10 cellular contexts compared by ENCODE assay signal in genomic region chr12:28872654-28873268, GRCh38.
DNase-seq lines count a peak whose midpoint lies in the region; ATAC-seq, FAIRE-seq and TF ChIP-seq lines count a peak whose summit lies in the region.
"Had no signal": no experiment of that assay in that cellular context is flagged by ENCODE, and none has a peak within 500 bp of the region (broad histone marks: within the 10 kb centered on the region; RNA-seq: fewer than 3 reads in every experiment).

No MANE protein-coding gene starts in this region.

- H2AFZ ChIP-seq in Loucy (ENCODE audit: low read length) (no peak overlapping the region), fibroblast of lung (ENCODE audit: low read length) (no peak overlapping the region), neuronal stem cell (ENCODE audit: low read length) (no peak overlapping the region)

- H3K79me2 ChIP-seq in Loucy (ENCODE audit: insufficient read depth, low read length) (no peaks in the 10 kb centered on the region), fibroblast of lung (ENCODE audit: control insufficient read depth, insufficient read depth, low read length) (no peaks in the 10 kb centered on the region)

- no CpG with 5 or more reads among the region's 7 CpGs for WGBS in neuronal stem cell (ENCODE audit: extremely low coverage in 2 of 2, insufficient read length in 2 of 2, insufficient replicate concordance in 1 of 2), 2 donors

- H3K27ac ChIP-seq in fibroblast of lung (ENCODE audit: insufficient read depth, low read length) (no peak overlapping the region), neuronal stem cell (replicated peaks; ENCODE audit: low read length) (no peak overlapping the region)
- H3K27ac ChIP-seq: ovary had no signal

- ATAC-seq in GM19397 (IDR thresholded peaks at IDR 0.05; ENCODE audit: unreplicated experiment), result peak; percentile 67
- ATAC-seq: T-cell had no signal

- H2BK15ac ChIP-seq in neuronal stem cell (ENCODE audit: low read length), result no peak overlapping the region

- H3K9ac ChIP-seq in Loucy (ENCODE audit: low read depth, low read length, poor library complexity, severe bottlenecking) (no peak overlapping the region), fibroblast of lung (ENCODE audit: insufficient read depth, low read length) (no peak overlapping the region), neuronal stem cell (ENCODE audit: low read depth, low read length, poor library complexity) (no peak overlapping the region)

- H3K4me3 ChIP-seq in Loucy (ENCODE audit: low read length, poor library complexity, severe bottlenecking), result no peak overlapping the region
- no peak overlapping the region for H3K4me3 ChIP-seq in fibroblast of lung (replicated peaks in 1 of 4; ENCODE audit: control extremely low read depth in 1 of 4, insufficient read depth in 1 of 4, low read depth in 3 of 4, low read length in 4 of 4)
- no peak overlapping the region for H3K4me3 ChIP-seq in neuronal stem cell (ENCODE audit: low read length in 2 of 2)
- H3K4me3 ChIP-seq: ovary had no signal

- H3K4me2 ChIP-seq in Loucy (ENCODE audit: low read depth, low read length, poor library complexity, severe bottlenecking) (no peak overlapping the region), fibroblast of lung (ENCODE audit: extremely low read depth, insufficient read depth, low read length) (no peak overlapping the region), neuronal stem cell (ENCODE audit: insufficient read depth, low read length, poor library complexity, severe bottlenecking) (no peak overlapping the region)

- no peak overlapping the region for H2BK5ac ChIP-seq in neuronal stem cell (ENCODE audit: low read length)

- H4K91ac ChIP-seq in neuronal stem cell (ENCODE audit: low read depth, low read length, poor library complexity), result no peak overlapping the region

- no peaks in the 10 kb centered on the region for H3K27me3 ChIP-seq in Loucy (ENCODE audit: insufficient read depth, low read length, poor library complexity, severe bottlenecking)
- no peaks in the 10 kb centered on the region for H3K27me3 ChIP-seq in fibroblast of lung (ENCODE audit: control insufficient read depth, insufficient read depth, low read length)
- no peaks in the 10 kb centered on the region for H3K27me3 ChIP-seq in neuronal stem cell (ENCODE audit: control insufficient read depth in 3 of 3, insufficient read depth in 3 of 3, low read depth in 1 of 3, low read length in 3 of 3)
- H3K27me3 ChIP-seq: ovary had no signal

- FAIRE-seq in D721Med (lab: Jason Lieb, UNC), result no peak

- H3K23ac ChIP-seq in neuronal stem cell (ENCODE audit: low read depth, low read length, poor library complexity), result no peak overlapping the region

- H4K8ac ChIP-seq in neuronal stem cell (ENCODE audit: low read depth, low read length), result no peak overlapping the region

- H3K9me2 ChIP-seq in Loucy (replicated peaks; ENCODE audit: low read depth, low read length), result no peaks in the 10 kb centered on the region

- H3K14ac ChIP-seq in neuronal stem cell (ENCODE audit: low read length), result no peak overlapping the region

- H3K4me1 ChIP-seq in Loucy (ENCODE audit: insufficient read depth, low read length, poor library complexity, severe bottlenecking) (peaks cover 36% of the 10 kb centered on the region), fibroblast of lung (ENCODE audit: control insufficient read depth, extremely low read depth, insufficient read depth, low read length) (peaks cover 2% of the 10 kb centered on the region), neuronal stem cell (ENCODE audit: control insufficient read depth in 2 of 2, insufficient read depth in 1 of 2, low read depth in 1 of 2, low read length in 2 of 2) (no peaks in the 10 kb centered on the region)

- H2BK120ac ChIP-seq in neuronal stem cell (ENCODE audit: low read depth, low read length), result no peak overlapping the region

- H3K18ac ChIP-seq in neuronal stem cell (ENCODE audit: low read length), result no peak overlapping the region

- no peak overlapping the region for H3K4ac ChIP-seq in neuronal stem cell (ENCODE audit: low read length)

- no peak for DNase-seq in D721Med (ENCODE audit: insufficient read length, low spot score)
- peak; percentile 27 for DNase-seq in SHP77 treated with DMSO at 0.1 percent for 48 hours (lab: John Stamatoyannopoulos, UW)
- DNase-seq in fibroblast of lung (ENCODE audit: low read depth in 2 of 2), result peak; percentile 62 to 70
- peak; percentile 21 for DNase-seq in neuronal stem cell (ENCODE audit: low spot score)
- no peak for DNase-seq in DMS79 (lab: John Stamatoyannopoulos, UW)
- DNase-seq in cerebellar nuclear complex (lab: John Stamatoyannopoulos, UW), result no peak

- no peaks in the 10 kb centered on the region for H3K9me3 ChIP-seq in Loucy (ENCODE audit: insufficient read depth, low read depth, low read length)
- H3K9me3 ChIP-seq in fibroblast of lung (ENCODE audit: control insufficient read depth, insufficient read depth, low read depth, low read length), result no peaks in the 10 kb centered on the region
- no peaks in the 10 kb centered on the region for H3K9me3 ChIP-seq in neuronal stem cell (replicated peaks in 1 of 2; ENCODE audit: control insufficient read depth in 2 of 2, insufficient read depth in 1 of 2, low read depth in 1 of 2, low read length in 2 of 2)
- H3K9me3 ChIP-seq: ovary had no signal

- H2AK5ac ChIP-seq in neuronal stem cell (ENCODE audit: low read depth, low read length), result no peak overlapping the region

- H2BK12ac ChIP-seq in neuronal stem cell (ENCODE audit: low read length), result no peak overlapping the region

- no peaks in the 10 kb centered on the region for H3K36me3 ChIP-seq in Loucy (ENCODE audit: insufficient read depth, low read length)
- no peaks in the 10 kb centered on the region for H3K36me3 ChIP-seq in fibroblast of lung (ENCODE audit: control insufficient read depth, insufficient read depth, low read length)
- H3K36me3 ChIP-seq in neuronal stem cell (replicated peaks in 1 of 2; ENCODE audit: control insufficient read depth in 2 of 2, insufficient read depth in 2 of 2, low read length in 2 of 2), result no peaks in the 10 kb centered on the region
- H3K36me3 ChIP-seq: ovary had no signal

- H3K79me1 ChIP-seq in neuronal stem cell (ENCODE audit: low read depth, low read length), result no peaks in the 10 kb centered on the region

- TF ChIP-seq CTCF in D721Med (IDR thresholded peaks at IDR 0.05; ENCODE audit: insufficient read depth, missing control alignments), result peak; percentile 77
- TF ChIP-seq CTCF in Loucy (conservative IDR thresholded peaks at IDR 0.05; ENCODE audit: low read length), result peak; percentile 92
- peak; percentile 69 to 85 for TF ChIP-seq CTCF in fibroblast of lung (conservative IDR thresholded peaks at IDR 0.05 in 1 of 2, IDR thresholded peaks at IDR 0.05 in 1 of 2; ENCODE audit: low read depth in 1 of 2, low read length in 2 of 2)

- peaks cover 6% of the 10 kb centered on the region for H3F3A ChIP-seq in Loucy (ENCODE audit: low read depth)

- H4K20me1 ChIP-seq in Loucy (ENCODE audit: insufficient read depth, low read length, poor library complexity, severe bottlenecking) (no peaks in the 10 kb centered on the region), fibroblast of lung (ENCODE audit: control insufficient read depth, extremely low read depth, insufficient read depth, low read length) (no peaks in the 10 kb centered on the region)

Comparison
In these comparisons a context has a peak if more than half of its experiments do, and no peak if none do; other contexts are left out.
1. DNase-seq: peak in SHP77 treated with DMSO at 0.1 percent for 48 hours (single experiment), fibroblast of lung (2 of 2) and neuronal stem cell (single experiment); none in D721Med (single experiment), DMS79 (single experiment) and cerebellar nuclear complex (0 of 2).
2. Peak in every context shown above with its lines, with median percentiles within 50 percentile points of each other: CTCF ChIP-seq.